Comparison of ENCODE assay signal across 11 cellular contexts in genomic region chr17:41624208-41625101, GRCh38. TPM values are rescaled to one million over a fixed set of nuclear protein-coding genes. Genes with fewer than 3 reads are reported as not detected.
DNase-seq lines count a peak whose midpoint lies in the region; TF ChIP-seq lines count a peak whose summit lies in the region.
"Had no signal": no experiment of that assay in that cellular context is flagged by ENCODE, and none has a peak within 500 bp of the region (broad histone marks: within the 10 kb centered on the region; RNA-seq: fewer than 3 reads in every experiment).

Gene KRT17, minus strand, starts transcription at chr17:41624575. Its CDS starts 66 bp downstream, at chr17:41624509.

- no peaks in the 10 kb centered on the region for H3K9me3 Mint-ChIP-seq in dendritic cell treated with granulocyte-macrophage colony-stimulating factor and Interleukin-4, amounts not matched to agents 40 ng/mL and 50 ng/mL, for 4 days
- H3K9me3 Mint-ChIP-seq in neural progenitor cell, result no peaks in the 10 kb centered on the region
- H3K9me3 Mint-ChIP-seq: activated naive CD8-positive, alpha-beta T cell treated with anti-CD3 and anti-CD28 coated beads, Interleukin-2, amount 50 U/mL, for 24 hours had no signal

- no peak for TF ChIP-seq CTCF in NB4 (IDR thresholded peaks at IDR 0.05; ENCODE audit: low read depth, low read length)
- no peak for TF ChIP-seq CTCF in neural progenitor cell (IDR thresholded peaks at IDR 0.05)
- no peak for TF ChIP-seq CTCF in foreskin fibroblast (IDR thresholded peaks at IDR 0.05; ENCODE audit: low read depth, low read length)

- H3K36me3 Mint-ChIP-seq in dendritic cell treated with granulocyte-macrophage colony-stimulating factor and Interleukin-4, amounts not matched to agents 40 ng/mL and 50 ng/mL, for 4 days (ENCODE audit: low read depth), result no peaks in the 10 kb centered on the region
- H3K36me3 Mint-ChIP-seq in neural progenitor cell, result no peaks in the 10 kb centered on the region

- peak within 1 kb of the TSS; percentile 27 for H3K4me2 ChIP-seq in neural progenitor cell

- no peaks in the 10 kb centered on the region for H3F3A ChIP-seq in neural progenitor cell (ENCODE audit: low read depth)

- H2AFZ ChIP-seq in neural progenitor cell (replicated peaks), result no peak within 1 kb of the TSS

- intact Hi-C loops in dendritic cell treated with granulocyte-macrophage colony-stimulating factor and Interleukin-4, amounts not matched to agents 40 ng/mL and 50 ng/mL, for 4 days (cut with micrococcal nuclease), result no loop called here

- H3K4me1 ChIP-seq in neural progenitor cell, result peaks cover 4% of the 10 kb centered on the region

- peaks cover 55% of the 10 kb centered on the region for H3K4me1 Mint-ChIP-seq in dendritic cell treated with granulocyte-macrophage colony-stimulating factor and Interleukin-4, amounts not matched to agents 40 ng/mL and 50 ng/mL, for 4 days (ENCODE audit: low read depth)
- peaks cover 15% of the 10 kb centered on the region for H3K4me1 Mint-ChIP-seq in neural progenitor cell
- H3K4me1 Mint-ChIP-seq: activated naive CD8-positive, alpha-beta T cell treated with anti-CD3 and anti-CD28 coated beads, Interleukin-2, amount 50 U/mL, for 24 hours had no signal

- no peaks in the 10 kb centered on the region for H3K27me3 ChIP-seq in neural progenitor cell
- H3K27me3 ChIP-seq: tibial artery had no signal

- H4K20me1 ChIP-seq in neural progenitor cell (ENCODE audit: low read depth), result no peaks in the 10 kb centered on the region

- H3K9ac ChIP-seq in neural progenitor cell, result no peak within 1 kb of the TSS

- no peaks in the 10 kb centered on the region for H3K9me3 ChIP-seq in neural progenitor cell (ENCODE audit: low read depth)
- H3K9me3 ChIP-seq: tibial artery had no signal

- H3K4me3 ChIP-seq in NB4 (ENCODE audit: low read depth, low read length), result no peak within 1 kb of the TSS
- H3K4me3 ChIP-seq in neural progenitor cell, result no peak within 1 kb of the TSS
- no peak within 1 kb of the TSS for H3K4me3 ChIP-seq in foreskin fibroblast (ENCODE audit: low read depth in 1 of 2, low read length in 2 of 2)
- H3K4me3 ChIP-seq: tibial artery had no signal

- peaks cover 47% of the 10 kb centered on the region for H3K27me3 Mint-ChIP-seq in dendritic cell treated with granulocyte-macrophage colony-stimulating factor and Interleukin-4, amounts not matched to agents 40 ng/mL and 50 ng/mL, for 4 days
- H3K27me3 Mint-ChIP-seq in neural progenitor cell (ENCODE audit: insufficient read depth, low read depth), result peaks cover 7% of the 10 kb centered on the region

- H3K36me3 ChIP-seq in neural progenitor cell, result no peaks in the 10 kb centered on the region
- H3K36me3 ChIP-seq: tibial artery had no signal

- no peak within 1 kb of the TSS for H3K4me3 Mint-ChIP-seq in dendritic cell treated with granulocyte-macrophage colony-stimulating factor and Interleukin-4, amounts not matched to agents 40 ng/mL and 50 ng/mL, for 4 days
- no peak within 1 kb of the TSS for H3K4me3 Mint-ChIP-seq in neural progenitor cell
- H3K4me3 Mint-ChIP-seq: activated naive CD8-positive, alpha-beta T cell treated with anti-CD3 and anti-CD28 coated beads, Interleukin-2, amount 50 U/mL, for 24 hours had no signal

- peak within 1 kb of the TSS; percentile 60 for H3K27ac Mint-ChIP-seq in dendritic cell treated with granulocyte-macrophage colony-stimulating factor and Interleukin-4, amounts not matched to agents 40 ng/mL and 50 ng/mL, for 4 days
- peak within 1 kb of the TSS; percentile 63 for H3K27ac Mint-ChIP-seq in neural progenitor cell
- H3K27ac Mint-ChIP-seq: activated naive CD8-positive, alpha-beta T cell treated with anti-CD3 and anti-CD28 coated beads, Interleukin-2, amount 50 U/mL, for 24 hours had no signal

- DNase-seq in CD1c-positive myeloid dendritic cell (ENCODE audit: extremely low spot score) (peak; percentile 61), NB4 (ENCODE audit: low read depth) (peak; percentile 46), neural progenitor cell (ENCODE audit: low spot score) (no peak), foreskin fibroblast (no peak), NCI-H510A treated with DMSO at 0.1 percent for 48 hours (lab: John Stamatoyannopoulos, UW) (no peak), NCI-H1092 treated with DMSO at 0.1 percent for 48 hours (lab: John Stamatoyannopoulos, UW) (no peak)
- DNase-seq in activated CD4-positive, alpha-beta T cell treated with anti-CD3 and anti-CD28 coated beads, Interleukin-2, amount 50 U/mL, for 1 hour, result no peak
- DNase-seq: activated naive CD8-positive, alpha-beta T cell treated with anti-CD3 and anti-CD28 coated beads, Interleukin-2, amount 50 U/mL, for 24 hours had no signal

- no peaks in the 10 kb centered on the region for H3K79me2 ChIP-seq in neural progenitor cell (ENCODE audit: low read depth)

- no peak within 1 kb of the TSS for H3K27ac ChIP-seq in neural progenitor cell
- H3K27ac ChIP-seq: C4-2B had no signal

- TF ChIP-seq POLR2A in NB4 (IDR thresholded peaks at IDR 0.05; ENCODE audit: extremely low read depth, insufficient read length), result no peak

RNA-seq across cellular contexts. Expression of gene KRT17, which starts in this region (rescaled TPM):
- not detected in 2 replicates for total RNA-seq in neural progenitor cell (ENCODE audit: low replicate concordance)

Comparison
In these comparisons a context has a peak if more than half of its experiments do, and no peak if none do; other contexts are left out.
1. DNase-seq: peak in CD1c-positive myeloid dendritic cell (single experiment) and NB4 (single experiment); none in neural progenitor cell (single experiment), foreskin fibroblast (0 of 2), activated CD4-positive, alpha-beta T cell treated with anti-CD3 and anti-CD28 coated beads, Interleukin-2, amount 50 U/mL, for 1 hour (single experiment), NCI-H510A treated with DMSO at 0.1 percent for 48 hours (single experiment) and NCI-H1092 treated with DMSO at 0.1 percent for 48 hours (single experiment).